ENCODE assay signal across 23 cellular contexts in the genomic region with DNA sequence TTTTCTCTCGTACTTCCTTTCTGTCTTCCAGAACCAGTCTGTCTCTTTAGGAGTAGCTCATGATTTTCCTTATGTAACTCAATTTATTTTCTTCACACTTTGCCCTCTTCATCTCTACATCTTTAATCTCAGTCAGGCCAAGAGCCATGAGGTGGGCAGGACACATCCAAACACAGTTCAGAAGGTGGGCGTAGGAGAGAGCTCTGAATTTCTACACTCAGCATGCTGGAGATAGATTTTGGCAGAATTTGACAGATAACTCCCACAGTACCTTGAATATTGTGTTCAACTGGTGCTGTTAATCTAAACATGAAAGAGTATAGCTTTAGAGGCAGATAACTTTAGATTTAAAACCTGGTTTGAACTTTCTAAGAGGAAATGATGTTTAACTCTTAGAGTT.
"Had no signal": no experiment of that assay in that cellular context is flagged by ENCODE, and none has a peak within 500 bp of the region (broad histone marks: within the 10 kb centered on the region; RNA-seq: fewer than 3 reads in every experiment).

No MANE protein-coding gene starts in this region.

- H3K27ac ChIP-seq: ascending aorta, coronary artery, dorsolateral prefrontal cortex, esophagus squamous epithelium had no signal

- DNase-seq: activated CD4-positive, alpha-beta memory T cell treated with anti-CD3 and anti-CD28 coated beads, Interleukin-2, amount 10 ng/mL, durations not matched to agents 7 days and 5 days; activated CD4-positive, alpha-beta T cell treated with anti-CD3 and anti-CD28 coated beads for 1 hour; activated CD4-positive, alpha-beta T cell treated with anti-CD3 and anti-CD28 coated beads for 4 hours; activated CD4-positive, alpha-beta T cell treated with anti-CD3 and anti-CD28 coated beads, Interleukin-2, amount 10 ng/mL, durations not matched to agents 7 days and 5 days; activated CD4-positive, alpha-beta T cell treated with anti-CD3 and anti-CD28 coated beads, Interleukin-2, amount 50 U/mL, for 4 hours; activated CD8-positive, alpha-beta memory T cell treated with anti-CD3 and anti-CD28 coated beads, Interleukin-2, amount 50 U/mL, for 48 hours; activated gamma-delta T cell; activated naive CD4-positive, alpha-beta T cell; activated naive CD4-positive, alpha-beta T cell treated with anti-CD3 and anti-CD28 coated beads, Interleukin-2, amount 10 ng/mL, durations not matched to agents 7 days and 5 days; activated naive CD8-positive, alpha-beta T cell treated with anti-CD3 and anti-CD28 coated beads, Interleukin-2, amount 10 ng/mL, durations not matched to agents 7 days and 5 days; activated T-cell treated with anti-CD3 and anti-CD28 coated beads for 4 hours; activated T-cell treated with anti-CD3 and anti-CD28 coated beads, Interleukin-2, amount 50 U/mL, for 24 hours; activated T-cell treated with anti-CD3 and anti-CD28 coated beads, Interleukin-2, amount 50 U/mL, for 72 hours; dorsolateral prefrontal cortex; effector memory CD8-positive, alpha-beta T cell; erythroblast; esophagus squamous epithelium; foreskin melanocyte; T-helper 2 cell had no signal

- H3K4me1 ChIP-seq: ascending aorta had no signal

- H3K36me3 ChIP-seq: ascending aorta, esophagus squamous epithelium had no signal

- ATAC-seq: activated naive CD4-positive, alpha-beta T cell treated with anti-CD3 and anti-CD28 coated beads, Interleukin-2, amount 50 U/mL, for 72 hours; activated T-cell treated with anti-CD3 and anti-CD28 coated beads, Interleukin-2, amount 50 U/mL, for 72 hours; effector memory CD8-positive, alpha-beta T cell; WTC11 had no signal

- H3K27me3 ChIP-seq: ascending aorta, dorsolateral prefrontal cortex, esophagus squamous epithelium had no signal

- H3K9me3 ChIP-seq: ascending aorta, esophagus squamous epithelium had no signal

- H3K4me3 ChIP-seq: ascending aorta, coronary artery, dorsolateral prefrontal cortex, esophagus squamous epithelium had no signal
